In the genomic region with DNA sequence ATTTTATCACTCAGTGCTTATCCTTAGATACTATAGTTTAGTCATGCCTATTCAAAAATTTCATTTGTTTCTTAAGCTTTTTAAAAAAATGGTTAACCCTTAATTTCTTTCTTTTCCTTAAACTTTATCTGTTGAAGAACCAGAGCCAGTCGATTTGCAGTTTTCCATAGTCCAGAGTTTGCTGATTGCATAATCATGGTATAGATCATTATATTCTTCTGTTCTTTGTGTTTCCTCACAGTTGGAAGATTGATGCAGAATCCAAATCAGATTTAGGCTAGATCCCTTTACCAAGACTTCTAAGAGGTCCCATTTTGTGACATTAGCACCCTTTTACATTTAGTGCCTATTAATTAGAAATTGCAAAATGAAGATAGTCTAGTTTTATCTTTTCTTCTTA, we compare ENCODE assay signal across 25 cellular contexts. TPM values are rescaled to one million over a fixed set of nuclear protein-coding genes. Genes with fewer than 3 reads are reported as not detected.
"Had no signal": no experiment of that assay in that cellular context is flagged by ENCODE, and none has a peak within 500 bp of the region (broad histone marks: within the 10 kb centered on the region; RNA-seq: fewer than 3 reads in every experiment).

No MANE protein-coding gene starts in this region.

- H3K27ac ChIP-seq: dorsolateral prefrontal cortex, hepatocyte, lower lobe of right lung, neutrophil, parathyroid adenoma, thoracic aorta, transverse colon, upper lobe of right lung, vagina had no signal

- H3K27me3 ChIP-seq: dorsolateral prefrontal cortex, hepatocyte, neutrophil, right atrium auricular region, transverse colon, upper lobe of right lung, vagina had no signal

- FAIRE-seq: colon, frontal cortex, small intestine had no signal

- H3K36me3 ChIP-seq: lower lobe of right lung, neutrophil, thoracic aorta, transverse colon, upper lobe of right lung, vagina had no signal

- ATAC-seq: left colon; naive thymus-derived CD8-positive, alpha-beta T cell; stimulated activated naive B cell treated with anti-CD40 and anti-IgM and Interleukin-4, amounts not matched to agents 10 μg/mL and 1 μg/mL and 100 μg/mL, for 72 hours had no signal

- H3K4me3 ChIP-seq: dorsolateral prefrontal cortex, hepatocyte, lower lobe of right lung, right atrium auricular region, thoracic aorta, transverse colon, upper lobe of right lung, vagina had no signal

- H3K4me1 ChIP-seq: lower lobe of right lung, parathyroid adenoma, upper lobe of right lung, vagina had no signal

- H2AFZ ChIP-seq: hepatocyte, parathyroid adenoma had no signal

- H3K4me2 ChIP-seq: hepatocyte had no signal

- H3K79me2 ChIP-seq: hepatocyte, parathyroid adenoma had no signal

- DNase-seq: dorsolateral prefrontal cortex; effector CD4-positive, alpha-beta T cell; head of caudate nucleus; left colon; lower lobe of right lung; naive thymus-derived CD8-positive, alpha-beta T cell; nephron progenitor cell; small intestine; stimulated activated CD4-positive, alpha-beta T cell treated with anti-CD3 and anti-CD28 coated beads, Interleukin-15, amount 100 ng/mL, for 24 hours; stimulated activated CD4-positive, alpha-beta T cell treated with anti-CD3 and anti-CD28 coated beads, Interleukin-2, amount 100 ng/mL, for 48 hours; stimulated activated naive B cell treated with anti-CD40 and anti-IgM and Interleukin-4, amounts not matched to agents 10 μg/mL and 1 μg/mL and 100 μg/mL, for 72 hours; transverse colon; upper lobe of right lung had no signal

- H3K9me3 ChIP-seq: lower lobe of right lung, neutrophil, right atrium auricular region, thoracic aorta, transverse colon, upper lobe of right lung, vagina had no signal

- H3K9ac ChIP-seq: parathyroid adenoma had no signal

RNA-seq across cellular contexts. Expression of gene TAL2, which starts 50.0 kb away (rescaled TPM):
- total RNA-seq: fibroblast of villous mesenchyme; glomerular endothelial cell; hepatocyte; left colon; left ventricle myocardium superior; lower lobe of right lung; mesenteric fat pad; naive thymus-derived CD8-positive, alpha-beta T cell; right atrium auricular region; thoracic aorta; transverse colon; upper lobe of right lung; vagina had no signal
- polyA plus RNA-seq: hepatocyte had no signal
